8 cellular contexts compared by ENCODE assay signal in the genomic region with DNA sequence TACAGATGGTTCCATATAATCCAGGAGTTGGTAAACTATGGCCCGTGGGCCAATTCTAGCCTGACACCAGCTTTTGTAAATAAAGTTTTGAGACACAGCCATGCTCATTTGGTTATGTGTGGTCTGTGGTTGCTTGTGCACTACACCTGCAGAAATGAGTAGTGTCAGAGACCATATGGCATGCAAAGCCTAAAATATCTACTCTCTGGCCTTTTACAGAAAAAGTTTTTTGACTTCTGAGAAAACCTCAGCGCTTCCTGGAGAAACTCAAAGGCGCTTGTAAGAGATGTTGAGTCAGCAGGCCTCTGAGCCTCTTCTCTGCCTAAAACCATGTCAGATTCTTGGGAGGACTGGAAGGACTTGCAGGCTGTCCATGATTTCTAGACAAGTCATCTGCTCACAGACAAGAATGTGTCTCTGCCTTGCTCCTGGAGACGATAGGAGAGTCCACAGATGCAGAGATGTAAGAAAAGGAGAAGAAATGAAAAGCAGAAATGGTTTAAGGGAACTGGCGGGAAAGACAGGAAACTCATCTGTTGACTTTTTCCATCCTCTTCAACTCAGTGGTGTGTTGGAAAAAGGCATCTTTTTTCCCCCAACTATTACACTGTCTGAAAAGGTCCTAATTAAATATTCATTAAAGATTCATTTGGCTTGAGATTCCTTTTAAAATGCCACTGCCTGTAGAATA. TPM values are rescaled to one million over a fixed set of nuclear protein-coding genes. Genes with fewer than 3 reads are reported as not detected.
DNase-seq lines count a peak whose midpoint lies in the region; ATAC-seq and TF ChIP-seq lines count a peak whose summit lies in the region.

No MANE protein-coding gene starts in this region.

- H3K27me3 Mint-ChIP-seq in activated T-helper 17 cell treated with anti-CD3 and anti-CD28 coated beads, Interleukin-2, amount 50 U/mL, for 72 hours: no peaks in the 10 kb centered on the region
- no peaks in the 10 kb centered on the region for H3K27me3 Mint-ChIP-seq in mesothelial cell of epicardium (ENCODE audit: low read depth)

- H3K27ac Mint-ChIP-seq in activated T-helper 17 cell treated with anti-CD3 and anti-CD28 coated beads, Interleukin-2, amount 50 U/mL, for 72 hours: peak overlapping the region; percentile 88
- no peak overlapping the region for H3K27ac Mint-ChIP-seq in mesothelial cell of epicardium

- ATAC-seq in GM21447 (IDR thresholded peaks at IDR 0.05; ENCODE audit: unreplicated experiment): peak; percentile 82
- ATAC-seq in activated T-helper 17 cell treated with anti-CD3 and anti-CD28 coated beads, Interleukin-2, amount 50 U/mL, for 72 hours (replicated peaks): peak; percentile 69

- DNase-seq in GF-D8 (lab: John Stamatoyannopoulos, UW): peak; percentile 87
- peak; percentile 78 for DNase-seq in KBM-7
- peak; percentile 33 for DNase-seq in stimulated activated naive CD4-positive, alpha-beta T cell treated with Interleukin-2 at 50 U/mL for 16 hours (lab: John Stamatoyannopoulos, UW)
- no peak for DNase-seq in mesothelial cell of epicardium (ENCODE audit: low spot score in 2 of 2, unreplicated experiment in 2 of 2)
- no peak for DNase-seq in SW 1271 (lab: John Stamatoyannopoulos, UW)
- DNase-seq in NCI-H2107 (lab: John Stamatoyannopoulos, UW): no peak

- peaks cover 91% of the 10 kb centered on the region for H3K36me3 Mint-ChIP-seq in activated T-helper 17 cell treated with anti-CD3 and anti-CD28 coated beads, Interleukin-2, amount 50 U/mL, for 72 hours (ENCODE audit: low read depth)
- H3K36me3 Mint-ChIP-seq in mesothelial cell of epicardium: no peaks in the 10 kb centered on the region

- H3K4me1 Mint-ChIP-seq in activated T-helper 17 cell treated with anti-CD3 and anti-CD28 coated beads, Interleukin-2, amount 50 U/mL, for 72 hours: peaks cover 59% of the 10 kb centered on the region
- H3K4me1 Mint-ChIP-seq in mesothelial cell of epicardium: peaks cover 42% of the 10 kb centered on the region

- in situ Hi-C loops in KBM-7 (cut with MboI; ENCODE audit: low pct_unique_long_range_greater_than_20kb, low sequenced_read_pairs): no loop called here

- TF ChIP-seq CTCF in mesothelial cell of epicardium (IDR thresholded peaks at IDR 0.05; ENCODE audit: unreplicated experiment): no peak

- no peaks in the 10 kb centered on the region for H3K9me3 Mint-ChIP-seq in activated T-helper 17 cell treated with anti-CD3 and anti-CD28 coated beads, Interleukin-2, amount 50 U/mL, for 72 hours
- no peaks in the 10 kb centered on the region for H3K9me3 Mint-ChIP-seq in mesothelial cell of epicardium

- H3K4me3 Mint-ChIP-seq in activated T-helper 17 cell treated with anti-CD3 and anti-CD28 coated beads, Interleukin-2, amount 50 U/mL, for 72 hours: peak overlapping the region; percentile 86
- H3K4me3 Mint-ChIP-seq in mesothelial cell of epicardium: no peak overlapping the region

RNA-seq across cellular contexts. Expression of a gene that starts 5.2 kb away (rescaled TPM):
- 10 to 100 TPM; 59.6 to 76.7 TPM for total RNA-seq in activated T-helper 17 cell treated with anti-CD3 and anti-CD28 coated beads, Interleukin-2, amount 50 U/mL, for 72 hours
- total RNA-seq in mesothelial cell of epicardium: 22.9 to 26.6 TPM (median 24.7 TPM) in 3 replicates

Comparison
In these comparisons a context has a peak if more than half of its experiments do, and no peak if none do; other contexts are left out.
1. DNase-seq: peak in GF-D8 (single experiment), KBM-7 (single experiment) and stimulated activated naive CD4-positive, alpha-beta T cell treated with Interleukin-2 at 50 U/mL for 16 hours (single experiment); none in mesothelial cell of epicardium (0 of 2), SW 1271 (0 of 2) and NCI-H2107 (single experiment).